In the genomic region with DNA sequence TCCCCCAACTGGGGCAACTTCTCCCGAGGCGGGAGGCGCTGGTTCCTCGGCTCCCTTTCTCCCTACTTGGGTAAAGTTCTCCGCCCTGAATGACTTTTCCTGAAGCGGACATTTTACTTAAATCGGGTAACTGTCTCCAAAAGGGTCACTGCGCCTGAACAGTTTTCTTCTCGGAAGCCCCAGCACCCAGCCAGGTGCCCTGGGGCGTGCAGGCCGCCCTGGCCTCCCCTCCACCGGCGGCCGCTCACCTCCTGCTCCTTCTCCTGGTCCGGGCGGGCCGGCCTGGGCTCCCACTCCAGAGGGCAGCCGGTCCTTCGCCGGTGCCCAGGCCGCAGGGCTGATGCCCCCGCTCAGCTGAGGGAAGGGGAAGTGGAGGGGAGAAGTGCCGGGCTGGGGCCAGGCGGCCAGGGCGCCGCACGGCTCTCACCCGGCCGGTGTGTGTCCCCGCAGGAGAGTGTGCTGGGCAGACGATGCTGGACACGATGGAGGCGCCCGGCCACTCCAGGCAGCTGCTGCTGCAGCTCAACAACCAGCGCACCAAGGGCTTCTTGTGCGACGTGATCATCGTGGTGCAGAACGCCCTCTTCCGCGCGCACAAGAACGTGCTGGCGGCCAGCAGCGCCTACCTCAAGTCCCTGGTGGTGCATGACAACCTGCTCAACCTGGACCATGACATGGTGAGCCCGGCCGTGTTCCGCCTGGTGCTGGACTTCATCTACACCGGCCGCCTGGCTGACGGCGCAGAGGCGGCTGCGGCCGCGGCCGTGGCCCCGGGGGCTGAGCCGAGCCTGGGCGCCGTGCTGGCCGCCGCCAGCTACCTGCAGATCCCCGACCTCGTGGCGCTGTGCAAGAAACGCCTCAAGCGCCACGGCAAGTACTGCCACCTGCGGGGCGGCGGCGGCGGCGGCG, we compare ENCODE assay signal across 1 cellular context.
TF ChIP-seq lines count a peak whose summit lies in the region.

No MANE protein-coding gene starts in this region.

TF ChIP-seq in H1, 55 proteins besides CTCF, POLR2A, EP300 and RAD21:
- TF ChIP-seq RNF2 (IDR thresholded peaks at IDR 0.05; ENCODE audit: borderline replicate concordance, low read depth, low read length, missing control alignments, poor library complexity, severe bottlenecking) (peak; percentile 82), SUZ12 (IDR thresholded peaks at IDR 0.05; ENCODE audit: low read length) (peak; percentile 96), NRF1 (IDR thresholded peaks at IDR 0.05; ENCODE audit: low read depth, low read length) (no peak), KDM5A (IDR thresholded peaks at IDR 0.05; ENCODE audit: low read length) (no peak), EZH2 (IDR thresholded peaks at IDR 0.05; ENCODE audit: low read depth, low read length, severe bottlenecking) (peak; percentile 95)
- TF ChIP-seq, protein P1, sequence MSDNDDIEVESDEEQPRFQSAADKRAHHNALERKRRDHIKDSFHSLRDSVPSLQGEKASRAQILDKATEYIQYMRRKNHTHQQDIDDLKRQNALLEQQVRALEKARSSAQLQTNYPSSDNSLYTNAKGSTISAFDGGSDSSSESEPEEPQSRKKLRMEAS (IDR thresholded peaks at IDR 0.05) = peak; percentile 49; the same call in 1 of the 2 replicates
TF ChIP-seq in H1: peak in this region for 4.
